ENCODE assay signal across 8 cellular contexts in genomic region chr6:68572525-68572924, GRCh38.
DNase-seq lines count a peak whose midpoint lies in the region; ATAC-seq, FAIRE-seq and TF ChIP-seq lines count a peak whose summit lies in the region.

No MANE protein-coding gene starts in this region.

- H3K9me3 Mint-ChIP-seq in CD8-positive, alpha-beta memory T cell, result peaks cover 6 to 27% (median 12%) of the 10 kb centered on the region in 5 donors

- no peaks in the 10 kb centered on the region for H3K36me3 Mint-ChIP-seq in CD8-positive, alpha-beta memory T cell

- ATAC-seq in GM19043 (IDR thresholded peaks at IDR 0.05; ENCODE audit: low read depth, unreplicated experiment) (peak; percentile 75), HG03159 (IDR thresholded peaks at IDR 0.05; ENCODE audit: unreplicated experiment) (peak; percentile 91)

- DNase-seq in DMS153 (lab: John Stamatoyannopoulos, UW) (peak; percentile 50), NCI-H524 treated with DMSO at 0.1 percent for 48 hours (lab: John Stamatoyannopoulos, UW) (peak; percentile 74), cardiac fibroblast (ENCODE audit: low read depth in 2 of 2) (peak; percentile 32 to 38), small intestine (peak; percentile 0), T-helper 9 cell (no peak)
- no peak for DNase-seq in CD8-positive, alpha-beta memory T cell

- CTCF ChIA-PET in CD8-positive, alpha-beta memory T cell (lab: Charles Lee), result no interaction called here

- POLR2A ChIA-PET in CD8-positive, alpha-beta memory T cell (lab: Charles Lee), result no interaction called here

- H3K4me3 Mint-ChIP-seq in CD8-positive, alpha-beta memory T cell, result no peak overlapping the region

- peak; percentile 52 for TF ChIP-seq CTCF in cardiac fibroblast (IDR thresholded peaks at IDR 0.05; ENCODE audit: low read depth, low read length)

- H3K4me1 ChIP-seq in small intestine (ENCODE audit: control insufficient read depth in 2 of 2, insufficient read depth in 1 of 2, low read depth in 1 of 2, low read length in 1 of 2), result no peaks in the 10 kb centered on the region
- no peaks in the 10 kb centered on the region for H3K4me1 ChIP-seq in CD8-positive, alpha-beta memory T cell (ENCODE audit: insufficient read depth, low read length)

- H3K4me1 Mint-ChIP-seq in CD8-positive, alpha-beta memory T cell, result no peaks in the 10 kb centered on the region

- H3K36me3 ChIP-seq in small intestine (ENCODE audit: control insufficient read depth in 2 of 2, insufficient read depth in 2 of 2, low read length in 2 of 2), result no peaks in the 10 kb centered on the region
- H3K36me3 ChIP-seq in CD8-positive, alpha-beta memory T cell (ENCODE audit: insufficient read depth, low read length), result no peaks in the 10 kb centered on the region

- H3K27ac ChIP-seq in small intestine (ENCODE audit: low read depth in 1 of 2, low read length in 1 of 2), result no peak overlapping the region
- no peak overlapping the region for H3K27ac ChIP-seq in CD8-positive, alpha-beta memory T cell (ENCODE audit: low read depth, low read length)

- no peak for FAIRE-seq in small intestine (lab: Jason Lieb, UNC)

- H3K27ac Mint-ChIP-seq in CD8-positive, alpha-beta memory T cell, result no peak overlapping the region

- WGBS in small intestine, 3 donors, result 64 to 69% (median 66%) methylated on average over 2 of the region's 2 CpGs

- no peak overlapping the region for H3K4me3 ChIP-seq in cardiac fibroblast (replicated peaks in 1 of 2; ENCODE audit: low read depth in 2 of 2, low read length in 2 of 2)
- no peak overlapping the region for H3K4me3 ChIP-seq in small intestine (ENCODE audit: low read depth in 1 of 2, low read length in 2 of 2)
- H3K4me3 ChIP-seq in CD8-positive, alpha-beta memory T cell (ENCODE audit: low read length), result no peak overlapping the region

- no peaks in the 10 kb centered on the region for H3K27me3 ChIP-seq in small intestine (ENCODE audit: control insufficient read depth in 2 of 2, insufficient read depth in 2 of 2, low read length in 2 of 2)
- no peaks in the 10 kb centered on the region for H3K27me3 ChIP-seq in CD8-positive, alpha-beta memory T cell (ENCODE audit: insufficient read depth, low read length, poor library complexity, severe bottlenecking)

- no peaks in the 10 kb centered on the region for H3K9me3 ChIP-seq in small intestine (ENCODE audit: control insufficient read depth, low read depth)
- no peaks in the 10 kb centered on the region for H3K9me3 ChIP-seq in CD8-positive, alpha-beta memory T cell (ENCODE audit: low read length)

- no peaks in the 10 kb centered on the region for H3K27me3 Mint-ChIP-seq in CD8-positive, alpha-beta memory T cell

Comparison
In these comparisons a context has a peak if more than half of its experiments do, and no peak if none do; other contexts are left out.
1. DNase-seq: peak in DMS153 (single experiment), NCI-H524 treated with DMSO at 0.1 percent for 48 hours (single experiment), cardiac fibroblast (2 of 2) and small intestine (single experiment); none in T-helper 9 cell (single experiment) and CD8-positive, alpha-beta memory T cell (0 of 5).